Comparison of ENCODE assay signal across 16 cellular contexts in genomic region chr2:31193806-31194205, GRCh38. TPM values are rescaled to one million over a fixed set of nuclear protein-coding genes. Genes with fewer than 3 reads are reported as not detected.
DNase-seq lines count a peak whose midpoint lies in the region; ATAC-seq, FAIRE-seq and TF ChIP-seq lines count a peak whose summit lies in the region.
"Had no signal": no experiment of that assay in that cellular context is flagged by ENCODE, and none has a peak within 500 bp of the region (broad histone marks: within the 10 kb centered on the region; RNA-seq: fewer than 3 reads in every experiment).

No MANE protein-coding gene starts in this region.

- no peaks in the 10 kb centered on the region for H3K4me1 ChIP-seq in right atrium auricular region
- H3K4me1 ChIP-seq in heart left ventricle: no peaks in the 10 kb centered on the region
- H3K4me1 ChIP-seq in H1 (replicated peaks in 1 of 4; ENCODE audit: control insufficient read depth in 3 of 4, insufficient read depth in 4 of 4, low read length in 3 of 4): no peaks in the 10 kb centered on the region; a peak in 1 of 7 replicates
- H3K4me1 ChIP-seq in neural progenitor cell: no peaks in the 10 kb centered on the region
- H3K4me1 ChIP-seq in Caco-2: peaks cover 6% of the 10 kb centered on the region; the same call in 1 of the 2 replicates
- H3K4me1 ChIP-seq: BLaER1 treated with 17β-estradiol and CSF1 and Interleukin-3, amounts not matched to agents 10 nM and 100 nM had no signal

- H3K9ac ChIP-seq in H1 (replicated peaks in 1 of 4; ENCODE audit: extremely low read depth in 1 of 4, low read depth in 3 of 4, low read length in 3 of 4): no peak overlapping the region
- no peak overlapping the region for H3K9ac ChIP-seq in neural progenitor cell
- H3K9ac ChIP-seq: BLaER1 treated with 17β-estradiol and CSF1 and Interleukin-3, amounts not matched to agents 10 nM and 100 nM had no signal

- H3K79me1 ChIP-seq in H1 (ENCODE audit: low read depth, low read length): no peaks in the 10 kb centered on the region

- no peak overlapping the region for H4K5ac ChIP-seq in H1 (ENCODE audit: insufficient read length, low read depth, low read length)

- H2BK20ac ChIP-seq in H1 (ENCODE audit: low read length): no peak overlapping the region

- H3K9me3 ChIP-seq in right atrium auricular region (no peaks in the 10 kb centered on the region), heart left ventricle (no peaks in the 10 kb centered on the region), H1 (ENCODE audit: insufficient read depth in 2 of 2, low read depth in 1 of 2, low read length in 1 of 2) (no peaks in the 10 kb centered on the region), neural progenitor cell (ENCODE audit: low read depth) (no peaks in the 10 kb centered on the region), Caco-2 (no peaks in the 10 kb centered on the region)

- CTCF ChIA-PET in H1 (lab: Charles Lee; ENCODE audit: partially characterized antibody): interaction anchor here (0.6 to 4.0 kb wide), 21 partner anchors 12 to 515 kb away, joined by 3 to 20 read pairs (median 4); no protein-coding TSS in a partner anchor
- CTCF ChIA-PET in Caco-2 (lab: Charles Lee): interaction anchor here (0.9 kb wide), 1 partner anchor 24 kb away, joined by 5 read pairs; no protein-coding TSS in a partner anchor

- no peak overlapping the region for H3K4me3 ChIP-seq in right atrium auricular region
- no peak overlapping the region for H3K4me3 ChIP-seq in heart left ventricle
- H3K4me3 ChIP-seq in H1 (ENCODE audit: extremely low read depth in 1 of 4, insufficient read depth in 2 of 4, low read depth in 3 of 4, low read length in 4 of 4): no peak overlapping the region
- no peak overlapping the region for H3K4me3 ChIP-seq in neural progenitor cell
- no peak overlapping the region for H3K4me3 ChIP-seq in Caco-2 (ENCODE audit: low read depth, low read length)
- H3K4me3 ChIP-seq: BLaER1 treated with 17β-estradiol and CSF1 and Interleukin-3, amounts not matched to agents 10 nM and 100 nM; GM12878 had no signal

- ATAC-seq in heart left ventricle: no peak
- ATAC-seq: GM12878 had no signal

- no peak overlapping the region for H2BK12ac ChIP-seq in H1 (ENCODE audit: low read depth, low read length)

- TF ChIP-seq POLR2A in heart left ventricle (IDR thresholded peaks at IDR 0.05) (no peak), H1 (IDR thresholded peaks at IDR 0.05; ENCODE audit: control extremely low read depth in 1 of 2, low read depth in 2 of 2, low read length in 2 of 2) (no peak)

- TF ChIP-seq RAD21 in H1 (IDR thresholded peaks at IDR 0.05 in 1 of 2, conservative IDR thresholded peaks at IDR 0.05 in 1 of 2; ENCODE audit: low read depth in 2 of 2, low read length in 2 of 2): no peak

- H3K27me3 Mint-ChIP-seq in neural progenitor cell (ENCODE audit: insufficient read depth, low read depth) (peaks cover 5% of the 10 kb centered on the region), Caco-2 (ENCODE audit: insufficient read depth, unreplicated experiment) (peaks cover 5% of the 10 kb centered on the region)

- no peaks in the 10 kb centered on the region for H3F3A ChIP-seq in neural progenitor cell (ENCODE audit: low read depth)

- H3K79me2 ChIP-seq in H1 (ENCODE audit: control insufficient read depth in 1 of 2, insufficient read depth in 2 of 2, low read length in 2 of 2): no peaks in the 10 kb centered on the region
- no peaks in the 10 kb centered on the region for H3K79me2 ChIP-seq in neural progenitor cell (ENCODE audit: low read depth)

- H3K4me1 Mint-ChIP-seq in neural progenitor cell (no peaks in the 10 kb centered on the region), Caco-2 (ENCODE audit: low read depth, unreplicated experiment) (peaks cover 4% of the 10 kb centered on the region)
- H3K4me1 Mint-ChIP-seq: CD4-positive, CD25-positive, alpha-beta regulatory T cell had no signal

- H2BK5ac ChIP-seq in H1 (ENCODE audit: low read depth, low read length): no peak overlapping the region

- no peak overlapping the region for H3K14ac ChIP-seq in H1 (ENCODE audit: insufficient read length)

- intact Hi-C loops in heart left ventricle (cut with DNase I) (no loop called here), Caco-2 (cut with micrococcal nuclease; ENCODE audit: unreplicated experiment) (no loop called here)

- H3K36me3 ChIP-seq in right atrium auricular region (no peaks in the 10 kb centered on the region), heart left ventricle (no peaks in the 10 kb centered on the region), H1 (ENCODE audit: control insufficient read depth in 2 of 4, insufficient read depth in 4 of 4, low read length in 3 of 4) (no peaks in the 10 kb centered on the region), neural progenitor cell (no peaks in the 10 kb centered on the region), Caco-2 (ENCODE audit: control insufficient read depth, insufficient read depth, low read length) (no peaks in the 10 kb centered on the region)

- no TSS peak for BruUV-seq in Caco-2 (replicated peaks; lab: Mats Ljungman, UMichigan)

- no peaks in the 10 kb centered on the region for H3K36me3 Mint-ChIP-seq in neural progenitor cell
- H3K36me3 Mint-ChIP-seq in Caco-2 (ENCODE audit: insufficient read depth, unreplicated experiment): no peaks in the 10 kb centered on the region

- no peak overlapping the region for H2AK5ac ChIP-seq in H1 (ENCODE audit: low read depth, low read length)

- H3K56ac ChIP-seq in H1 (replicated peaks; ENCODE audit: insufficient read length, low read depth, low read length): no peak overlapping the region

- no peak overlapping the region for H3K23ac ChIP-seq in H1 (ENCODE audit: insufficient read length)

- H3K27ac ChIP-seq in right atrium auricular region (no peak overlapping the region), heart left ventricle (no peak overlapping the region), H1 (ENCODE audit: low read depth, low read length) (no peak overlapping the region), neural progenitor cell (no peak overlapping the region)
- H3K27ac ChIP-seq: BLaER1 treated with 17β-estradiol and CSF1 and Interleukin-3, amounts not matched to agents 10 nM and 100 nM had no signal

- FAIRE-seq in H1 (lab: Jason Lieb, UNC): no peak
- FAIRE-seq: GM12878, GM18507 had no signal

- H4K8ac ChIP-seq in H1 (ENCODE audit: extremely low read depth, insufficient read depth, low read length): no peak overlapping the region

- H2BK120ac ChIP-seq in H1 (replicated peaks; ENCODE audit: low read depth, low read length): no peak overlapping the region

- H3K27ac Mint-ChIP-seq in neural progenitor cell (no peak overlapping the region), Caco-2 (ENCODE audit: unreplicated experiment) (no peak overlapping the region)
- H3K27ac Mint-ChIP-seq: CD4-positive, CD25-positive, alpha-beta regulatory T cell had no signal

- H3K4me3 Mint-ChIP-seq in neural progenitor cell: no peak overlapping the region
- no peak overlapping the region for H3K4me3 Mint-ChIP-seq in Caco-2 (ENCODE audit: unreplicated experiment)
- H3K4me3 Mint-ChIP-seq: CD4-positive, CD25-positive, alpha-beta regulatory T cell had no signal

- H4K20me1 ChIP-seq in H1 (replicated peaks in 1 of 2; ENCODE audit: control insufficient read depth in 1 of 2, insufficient read depth in 2 of 2, low read length in 2 of 2): no peaks in the 10 kb centered on the region
- no peaks in the 10 kb centered on the region for H4K20me1 ChIP-seq in neural progenitor cell (ENCODE audit: low read depth)
- H4K20me1 ChIP-seq: BLaER1 treated with 17β-estradiol and CSF1 and Interleukin-3, amounts not matched to agents 10 nM and 100 nM had no signal

- H3K27me3 ChIP-seq in right atrium auricular region (no peaks in the 10 kb centered on the region), heart left ventricle (no peaks in the 10 kb centered on the region), H1 (replicated peaks in 1 of 4; ENCODE audit: control insufficient read depth in 3 of 4, extremely low read depth in 1 of 4, insufficient read depth in 3 of 4, low read length in 3 of 4) (no peaks in the 10 kb centered on the region; a peak in 1 of 7 replicates), neural progenitor cell (no peaks in the 10 kb centered on the region), Caco-2 (replicated peaks; ENCODE audit: control insufficient read depth, insufficient read depth, low read length) (no peaks in the 10 kb centered on the region)
- H3K27me3 ChIP-seq: BLaER1 treated with 17β-estradiol and CSF1 and Interleukin-3, amounts not matched to agents 10 nM and 100 nM had no signal

- H3K18ac ChIP-seq in H1 (ENCODE audit: extremely low read depth, low read length): no peak overlapping the region

- no peaks in the 10 kb centered on the region for H3K9me3 Mint-ChIP-seq in neural progenitor cell
- H3K9me3 Mint-ChIP-seq in Caco-2 (ENCODE audit: unreplicated experiment): no peaks in the 10 kb centered on the region
- H3K9me3 Mint-ChIP-seq: CD4-positive, CD25-positive, alpha-beta regulatory T cell had no signal

- no peak for TF ChIP-seq CTCF in right atrium auricular region (IDR thresholded peaks at IDR 0.05)
- no peak for TF ChIP-seq CTCF in heart left ventricle (IDR thresholded peaks at IDR 0.05)
- TF ChIP-seq CTCF in H1 (IDR thresholded peaks at IDR 0.05; ENCODE audit: control extremely low read depth in 1 of 3, insufficient read depth in 1 of 3, low read depth in 1 of 3, low read length in 3 of 3): no peak
- no peak for TF ChIP-seq CTCF in neural progenitor cell (IDR thresholded peaks at IDR 0.05)
- TF ChIP-seq CTCF in Caco-2 (IDR thresholded peaks at IDR 0.05; ENCODE audit: insufficient read depth in 1 of 2, low read depth in 1 of 2, low read length in 1 of 2, severe bottlenecking in 1 of 2, unreplicated experiment in 1 of 2): no peak

- 86 to 91% (median 90%) methylated on average over 4 of the region's 4 CpGs for WGBS in heart left ventricle, 4 donors
- WGBS in H1 (ENCODE audit: extremely low coverage in 1 of 2, insufficient coverage in 1 of 2, insufficient read length in 1 of 2, insufficient replicate concordance in 2 of 2, low coverage in 1 of 2, low lambda C conversion rate in 2 of 2, missing lambda C conversion rate in 1 of 2), 2 experiments: 89% methylated on average over 4 of the region's 4 CpGs; no CpG with 5 or more reads in 1 of the 2 experiments

- DNase-seq in right atrium auricular region (ENCODE audit: low spot score): peak; percentile 28
- no peak for DNase-seq in heart left ventricle
- DNase-seq in H1 (ENCODE audit: low read depth in 1 of 2, low spot score in 2 of 2): peak in 1 of 2 experiments; percentile 35
- DNase-seq in neural progenitor cell (ENCODE audit: low spot score): no peak
- DNase-seq in LoVo (ENCODE audit: low spot score): no peak
- no peak for DNase-seq in Caco-2
- DNase-seq in NCI-H1417 (lab: John Stamatoyannopoulos, UW): no peak
- DNase-seq: ACHN; Calu3; CD4-positive, CD25-positive, alpha-beta regulatory T cell; DMS79 had no signal

- POLR2A ChIA-PET in H1 (lab: Charles Lee; ENCODE audit: partially characterized antibody): no interaction called here
- POLR2A ChIA-PET in Caco-2 (lab: Charles Lee): no interaction called here

- H3K4ac ChIP-seq in H1 (replicated peaks; ENCODE audit: insufficient read length, low read depth, low read length): no peak overlapping the region

- H3K23me2 ChIP-seq in H1 (ENCODE audit: low read depth, low read length): 0 out of 2 replicates have a peak, but pooled peaks cover 2% of the 10 kb centered on the region

- H3K4me2 ChIP-seq in H1 (ENCODE audit: insufficient read depth in 1 of 2, low read depth in 2 of 2, low read length in 2 of 2) (no peak overlapping the region), neural progenitor cell (no peak overlapping the region)
- H3K4me2 ChIP-seq: BLaER1 treated with 17β-estradiol and CSF1 and Interleukin-3, amounts not matched to agents 10 nM and 100 nM had no signal

- H4K91ac ChIP-seq in H1 (replicated peaks; ENCODE audit: insufficient read length, low read length): no peak overlapping the region

- no peak overlapping the region for H2BK15ac ChIP-seq in H1 (ENCODE audit: low read length)

- no peak for TF ChIP-seq EP300 in H1 (IDR thresholded peaks at IDR 0.05; ENCODE audit: borderline replicate concordance in 1 of 2, low read depth in 2 of 2, low read length in 2 of 2)

- H2AFZ ChIP-seq in H1 (ENCODE audit: low read length) (0 out of 2 replicates have a peak overlapping the region, but pooled peaks have one; percentile 68), neural progenitor cell (replicated peaks) (peak overlapping the region; percentile 52)

RNA-seq across cellular contexts. Expression of gene CAPN14, which starts 23.5 kb away (rescaled TPM):
- under 1 TPM; 0.16 to 0.22 TPM for total RNA-seq in right atrium auricular region
- total RNA-seq in heart left ventricle: under 1 TPM; 0.08 to 0.44 (median 0.19) TPM
- under 1 TPM; 0.04 to 0.07 TPM for polyA plus RNA-seq in heart left ventricle
- 0.07 and 0.08 TPM in 2 replicates for total RNA-seq in H1 (2021; fragmentation: NEBNext Ultra II Directional; extraction: Animal tissue kit (Norgen Biotek cat#: 25700))
- polyA plus RNA-seq in H1 (2011; rRNA removed): 0.05 TPM in 1 of 2 replicates, not detected in the other
- 0.08 TPM for polyA plus RNA-seq in H1 (2011; cell fraction: cytosol; rRNA removed)
- 0.07 TPM for polyA plus RNA-seq in H1 (2011; cell fraction: nucleus; rRNA removed)
- polyA plus RNA-seq in H1 (2012, experiment 1 of 2): 0.05 to 0.08 TPM (median 0.05 TPM) in 3 of 4 replicates, not detected in the other
- not detected for polyA plus RNA-seq in H1 (2012, experiment 2 of 2)
- 0.06 TPM for polyA plus RNA-seq in H1 (2013, experiment 1 of 2)
- polyA plus RNA-seq in H1 (2013, experiment 2 of 2): 0.04 TPM
- polyA minus RNA-seq in H1 (2011; rRNA and poly(A)+ RNA removed): 0.09 and 0.12 TPM in 2 replicates
- not detected for polyA minus RNA-seq in H1 (2011; cell fraction: cytosol; rRNA and poly(A)+ RNA removed)
- 0.30 TPM for polyA minus RNA-seq in H1 (2011; cell fraction: nucleus; rRNA and poly(A)+ RNA removed)
- total RNA-seq in neural progenitor cell (ENCODE audit: low replicate concordance): 0.04 and 0.19 TPM in 2 replicates
- 0.21 and 0.23 TPM in 2 replicates for total RNA-seq in Caco-2 (2022)
- total RNA-seq: A172, G401 had no signal

RNA-seq across cellular contexts. Expression of gene EHD3, which starts 40.1 kb away (rescaled TPM):
- total RNA-seq in right atrium auricular region: 10 to 100 TPM; 10.6 to 12.5 TPM
- 10 to 100 TPM; 17.2 to 31.9 (median 25.5) TPM for total RNA-seq in heart left ventricle
- 10 to 100 TPM in 1 of 2 donors, 1 to 10 TPM in 1; 8.9 to 10.2 TPM for polyA plus RNA-seq in heart left ventricle
- 12.0 TPM in 2 replicates for total RNA-seq in H1 (2021; fragmentation: NEBNext Ultra II Directional; extraction: Animal tissue kit (Norgen Biotek cat#: 25700))
- polyA plus RNA-seq in H1 (2011; rRNA removed): 9.3 and 10.2 TPM in 2 replicates
- polyA plus RNA-seq in H1 (2011; cell fraction: cytosol; rRNA removed): 10.8 TPM
- polyA plus RNA-seq in H1 (2011; cell fraction: nucleus; rRNA removed): 8.1 TPM
- polyA plus RNA-seq in H1 (2012, experiment 1 of 2): 9.2 to 9.9 TPM (median 9.7 TPM) in 4 replicates
- 7.2 TPM for polyA plus RNA-seq in H1 (2012, experiment 2 of 2)
- polyA plus RNA-seq in H1 (2013, experiment 1 of 2): 4.8 TPM
- polyA plus RNA-seq in H1 (2013, experiment 2 of 2): 4.9 TPM
- polyA minus RNA-seq in H1 (2011; rRNA and poly(A)+ RNA removed): 15.0 and 18.2 TPM in 2 replicates
- 8.7 TPM for polyA minus RNA-seq in H1 (2011; cell fraction: cytosol; rRNA and poly(A)+ RNA removed)
- polyA minus RNA-seq in H1 (2011; cell fraction: nucleus; rRNA and poly(A)+ RNA removed): 8.3 TPM
- 3.9 and 10.7 TPM in 2 replicates for total RNA-seq in neural progenitor cell (ENCODE audit: low replicate concordance)
- total RNA-seq in Caco-2 (2022): not detected in 2 replicates

RNA-seq across cellular contexts. Expression of gene GALNT14, which starts 55.6 kb away (rescaled TPM):
- total RNA-seq in right atrium auricular region (1 to 10 TPM in 1 of 2 donors, under 1 TPM in 1; 0.15 to 1.0 TPM), heart left ventricle (1 to 10 TPM in 5 of 9 donors, under 1 TPM in 2, not detected in 2; 0.44 to 2.4 (median 1.0) TPM), neural progenitor cell (ENCODE audit: low replicate concordance) (6.0 and 6.4 TPM in 2 replicates), Caco-2 (2022) (not detected in 2 replicates)
- polyA plus RNA-seq in heart left ventricle (under 1 TPM; 0.29 to 0.42 TPM), H1 (2011; rRNA removed) (12.6 and 13.0 TPM in 2 replicates)
- total RNA-seq in H1 (2021; fragmentation: NEBNext Ultra II Directional; extraction: Animal tissue kit (Norgen Biotek cat#: 25700)): 10.3 and 13.7 TPM in 2 replicates
- polyA plus RNA-seq in H1 (2011; cell fraction: cytosol; rRNA removed): 13.1 TPM
- polyA plus RNA-seq in H1 (2011; cell fraction: nucleus; rRNA removed): 23.3 TPM
- 12.9 to 14.8 TPM (median 13.4 TPM) in 4 replicates for polyA plus RNA-seq in H1 (2012, experiment 1 of 2)
- 9.4 TPM for polyA plus RNA-seq in H1 (2012, experiment 2 of 2)
- 9.8 TPM for polyA plus RNA-seq in H1 (2013, experiment 1 of 2)
- polyA plus RNA-seq in H1 (2013, experiment 2 of 2): 11.3 TPM
- 22.0 and 28.4 TPM in 2 replicates for polyA minus RNA-seq in H1 (2011; rRNA and poly(A)+ RNA removed)
- polyA minus RNA-seq in H1 (2011; cell fraction: cytosol; rRNA and poly(A)+ RNA removed): 13.0 TPM
- polyA minus RNA-seq in H1 (2011; cell fraction: nucleus; rRNA and poly(A)+ RNA removed): 17.2 TPM
- total RNA-seq: A172; CD4-positive, CD25-positive, alpha-beta regulatory T cell; G401 had no signal
- polyA plus RNA-seq: CD4-positive, CD25-positive, alpha-beta regulatory T cell had no signal
